Comparison of ENCODE assay signal across 1 cellular context in the genomic region with DNA sequence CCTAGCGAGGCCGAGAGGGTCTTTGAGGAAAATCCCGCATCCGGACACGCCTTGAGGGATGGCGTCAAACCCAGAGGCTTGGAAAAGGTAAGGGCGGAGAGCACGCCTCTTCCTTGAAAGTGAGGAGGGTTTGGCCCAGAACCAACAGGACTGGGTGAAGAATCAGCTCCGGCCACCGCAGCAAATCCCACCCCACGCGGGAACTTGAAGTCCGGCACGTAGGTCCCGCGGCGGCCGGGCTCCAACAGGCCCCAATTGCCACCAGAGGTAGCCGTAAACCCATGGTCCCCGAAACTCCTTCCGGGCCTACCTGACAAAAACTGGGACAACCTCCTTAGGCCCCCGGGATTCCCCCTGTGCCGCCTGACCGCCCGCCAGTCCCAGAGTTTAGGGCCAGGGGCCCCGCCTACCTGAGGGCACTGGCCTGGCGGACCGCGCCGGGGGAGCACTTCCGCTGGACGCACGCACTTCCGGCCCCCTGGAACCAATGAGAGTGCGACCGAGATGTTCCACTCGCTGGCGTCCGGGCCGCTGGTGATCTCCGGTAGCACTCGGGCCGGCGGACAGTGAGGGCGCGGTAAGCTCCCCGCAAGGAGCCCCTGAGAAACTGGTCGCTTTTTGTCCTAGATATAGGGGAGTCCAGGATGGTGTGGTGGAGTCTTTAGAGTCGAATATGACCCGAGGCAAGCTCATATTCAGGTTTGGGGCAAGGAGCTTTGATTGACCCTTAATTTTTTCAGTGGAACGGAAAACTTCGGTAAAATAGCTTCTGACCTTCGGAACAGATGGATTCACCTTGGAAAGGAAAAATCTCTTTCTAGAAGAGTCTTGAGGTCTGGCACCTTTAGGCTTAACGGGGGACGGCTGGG.
TF ChIP-seq lines count a peak whose summit lies in the region.

A gene (minus strand): TSS at position 453 of the 869 bp plus-strand sequence. CDS start 6,772 bp downstream, outside the sequence.
A gene (plus strand): TSS at position 537 of the 869 bp plus-strand sequence. CDS start 28,599 bp downstream, outside the sequence.

TF ChIP-seq in A549, 52 proteins besides CTCF, POLR2A, EP300 and RAD21 (continued from another document):
- TF ChIP-seq, protein P1, sequence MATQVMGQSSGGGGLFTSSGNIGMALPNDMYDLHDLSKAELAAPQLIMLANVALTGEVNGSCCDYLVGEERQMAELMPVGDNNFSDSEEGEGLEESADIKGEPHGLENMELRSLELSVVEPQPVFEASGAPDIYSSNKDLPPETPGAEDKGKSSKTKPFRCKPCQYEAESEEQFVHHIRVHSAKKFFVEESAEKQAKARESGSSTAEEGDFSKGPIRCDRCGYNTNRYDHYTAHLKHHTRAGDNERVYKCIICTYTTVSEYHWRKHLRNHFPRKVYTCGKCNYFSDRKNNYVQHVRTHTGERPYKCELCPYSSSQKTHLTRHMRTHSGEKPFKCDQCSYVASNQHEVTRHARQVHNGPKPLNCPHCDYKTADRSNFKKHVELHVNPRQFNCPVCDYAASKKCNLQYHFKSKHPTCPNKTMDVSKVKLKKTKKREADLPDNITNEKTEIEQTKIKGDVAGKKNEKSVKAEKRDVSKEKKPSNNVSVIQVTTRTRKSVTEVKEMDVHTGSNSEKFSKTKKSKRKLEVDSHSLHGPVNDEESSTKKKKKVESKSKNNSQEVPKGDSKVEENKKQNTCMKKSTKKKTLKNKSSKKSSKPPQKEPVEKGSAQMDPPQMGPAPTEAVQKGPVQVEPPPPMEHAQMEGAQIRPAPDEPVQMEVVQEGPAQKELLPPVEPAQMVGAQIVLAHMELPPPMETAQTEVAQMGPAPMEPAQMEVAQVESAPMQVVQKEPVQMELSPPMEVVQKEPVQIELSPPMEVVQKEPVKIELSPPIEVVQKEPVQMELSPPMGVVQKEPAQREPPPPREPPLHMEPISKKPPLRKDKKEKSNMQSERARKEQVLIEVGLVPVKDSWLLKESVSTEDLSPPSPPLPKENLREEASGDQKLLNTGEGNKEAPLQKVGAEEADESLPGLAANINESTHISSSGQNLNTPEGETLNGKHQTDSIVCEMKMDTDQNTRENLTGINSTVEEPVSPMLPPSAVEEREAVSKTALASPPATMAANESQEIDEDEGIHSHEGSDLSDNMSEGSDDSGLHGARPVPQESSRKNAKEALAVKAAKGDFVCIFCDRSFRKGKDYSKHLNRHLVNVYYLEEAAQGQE (IDR thresholded peaks at IDR 0.05) = peak; percentile 64; the same call in 1 of the 2 replicates
- TF ChIP-seq HOXB13 (CRISPR knock-in tag; IDR thresholded peaks at IDR 0.05; ENCODE audit: low read depth) = no peak
- TF ChIP-seq, protein P2, sequence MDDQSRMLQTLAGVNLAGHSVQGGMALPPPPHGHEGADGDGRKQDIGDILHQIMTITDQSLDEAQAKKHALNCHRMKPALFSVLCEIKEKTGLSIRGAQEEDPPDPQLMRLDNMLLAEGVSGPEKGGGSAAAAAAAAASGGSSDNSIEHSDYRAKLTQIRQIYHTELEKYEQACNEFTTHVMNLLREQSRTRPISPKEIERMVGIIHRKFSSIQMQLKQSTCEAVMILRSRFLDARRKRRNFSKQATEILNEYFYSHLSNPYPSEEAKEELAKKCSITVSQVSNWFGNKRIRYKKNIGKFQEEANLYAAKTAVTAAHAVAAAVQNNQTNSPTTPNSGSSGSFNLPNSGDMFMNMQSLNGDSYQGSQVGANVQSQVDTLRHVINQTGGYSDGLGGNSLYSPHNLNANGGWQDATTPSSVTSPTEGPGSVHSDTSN (IDR thresholded peaks at IDR 0.05) = peak; percentile 12; the same call in 1 of the 2 replicates
